ENCODE assay signal across 8 cellular contexts in genomic region chr17:50547035-50547735, GRCh38. TPM values are rescaled to one million over a fixed set of nuclear protein-coding genes. Genes with fewer than 3 reads are reported as not detected.
A peak's percentile ranks its signal among the peaks of the same experiment; 100 is the strongest.
DNase-seq lines count a peak whose midpoint lies in the region; ATAC-seq and TF ChIP-seq lines count a peak whose summit lies in the region.

SPATA20 (plus strand) TSS chr17:50547174; CDS start chr17:50547209, 35 bp downstream.

- peak; percentile 60 for ATAC-seq in GM19035 (IDR thresholded peaks at IDR 0.05; ENCODE audit: unreplicated experiment)
- ATAC-seq in HG03378 (IDR thresholded peaks at IDR 0.05; ENCODE audit: unreplicated experiment): peak; percentile 55
- ATAC-seq in right lobe of liver: peak; percentile 79 to 85 (median 80)

- peak; percentile 92 for TF ChIP-seq POLR2A in right lobe of liver (IDR thresholded peaks at IDR 0.05)

- no peaks in the 10 kb centered on the region for H3K9me3 ChIP-seq in right lobe of liver

- peak within 1 kb of the TSS; percentile 71 to 76 (median 71) for H3K27ac ChIP-seq in right lobe of liver

- 6% methylated on average over 4 of the region's 42 CpGs for WGBS in right lobe of liver (ENCODE audit: insufficient coverage, low coverage, low lambda C conversion rate, missing lambda C conversion rate)

- intact Hi-C loops in right lobe of liver (cut with DNase I): loop anchor here in 1 of 2 donors (5.0 kb wide), 1 partner anchor 150 kb away; no protein-coding TSS in a partner anchor

- H3K36me3 ChIP-seq in right lobe of liver: no peaks in the 10 kb centered on the region

- H3K4me3 ChIP-seq in right lobe of liver: peak within 1 kb of the TSS; percentile 59 to 75 (median 74)

- H3K27me3 ChIP-seq in right lobe of liver: no peaks in the 10 kb centered on the region

- peaks cover 0 to 33% (median 16%) of the 10 kb centered on the region in 4 donors for H3K4me1 ChIP-seq in right lobe of liver

- TF ChIP-seq CTCF in right lobe of liver (IDR thresholded peaks at IDR 0.05): peak; percentile 94 to 99 (median 97)

- peak; percentile 88 to 90 for DNase-seq in AML-193 (lab: John Stamatoyannopoulos, UW)
- peak; percentile 90 for DNase-seq in NCI-H524 (lab: John Stamatoyannopoulos, UW)
- peak; percentile 67 to 76 for DNase-seq in activated CD4-positive, alpha-beta T cell treated with anti-CD3 and anti-CD28 coated beads, Interleukin-2, amount 50 U/mL, for 24 hours (ENCODE audit: low read depth in 1 of 2, low spot score in 1 of 2)
- peak; percentile 95 for DNase-seq in dermis blood vessel endothelial cell
- DNase-seq in right lobe of liver: peak; percentile 91 to 93 (median 93)
- DNase-seq in stimulated activated CD4-positive, alpha-beta T cell treated with anti-CD3 and anti-CD28 coated beads, Interleukin-4, amount 100 ng/mL, for 24 hours: peak; percentile 88

RNA-seq across cellular contexts. Expression of gene SPATA20, which starts in this region (rescaled TPM):
- 36.8 and 43.6 TPM in 2 replicates for total RNA-seq in dermis blood vessel endothelial cell
- 100 to 1,000 TPM in 1 of 6 experiments, 10 to 100 TPM in 5; 29.6 to 203 (median 34.2) TPM for total RNA-seq in right lobe of liver

Comparison
In these comparisons a context has a peak if more than half of its experiments do, and no peak if none do; other contexts are left out.
1. Peak in every context shown above with its lines: DNase-seq, ATAC-seq, H3K4me3 ChIP-seq and H3K27ac ChIP-seq.